Comparison of ENCODE assay signal across 8 cellular contexts in the genomic region with DNA sequence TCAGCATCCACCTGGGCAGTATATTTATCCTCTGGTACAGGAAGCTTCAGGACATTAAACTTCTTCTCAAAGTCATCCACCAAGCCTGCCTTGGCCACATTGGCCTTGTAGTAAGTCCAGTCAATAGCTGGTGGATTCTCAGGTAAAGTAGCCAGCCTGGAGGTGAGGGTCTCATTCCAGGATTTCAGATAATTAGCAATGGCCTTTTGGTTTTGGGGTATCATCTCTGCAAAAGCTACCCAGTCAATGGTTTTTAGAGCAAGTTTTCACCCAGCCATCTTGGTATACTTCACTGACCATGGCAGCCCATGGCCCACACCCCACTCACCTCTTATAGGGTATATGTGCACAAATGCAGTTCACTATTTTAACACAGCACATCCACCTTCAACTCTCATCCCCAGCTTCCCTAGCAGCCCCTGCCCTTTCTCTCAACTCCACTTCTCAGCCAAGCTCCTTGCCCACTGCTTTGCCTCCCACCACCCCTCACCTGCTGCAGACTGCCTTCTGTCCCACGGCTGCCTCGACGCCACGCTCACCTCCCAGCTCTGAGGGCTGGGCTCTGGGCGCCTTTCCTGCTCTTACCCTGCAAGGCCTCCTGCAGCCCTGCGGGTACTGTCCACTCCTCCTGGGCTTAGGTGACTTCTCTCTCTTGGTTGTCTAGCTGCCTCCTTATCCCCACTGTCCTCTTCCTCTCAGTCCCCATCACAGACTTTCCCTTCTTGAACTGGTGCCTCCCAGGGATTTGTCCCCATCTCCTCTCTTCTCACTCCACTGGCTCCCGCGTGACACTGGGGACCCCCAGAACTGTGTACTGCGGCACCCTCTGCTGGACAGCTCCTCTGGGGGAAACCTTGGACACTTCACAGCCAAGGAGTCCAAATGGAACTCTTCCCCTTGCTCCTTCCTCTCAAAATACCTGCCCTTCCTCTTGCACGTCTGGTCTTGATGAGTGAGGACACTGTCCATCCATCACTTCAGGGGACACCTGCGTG. TPM values are rescaled to one million over a fixed set of nuclear protein-coding genes. Genes with fewer than 3 reads are reported as not detected.
DNase-seq lines count a peak whose midpoint lies in the region; ATAC-seq and TF ChIP-seq lines count a peak whose summit lies in the region.

No MANE protein-coding gene starts in this region.

- CTCF ChIA-PET in GM10248 (lab: Yijun Ruan, JAX) (interaction anchor here (0.7 to 8.1 kb wide), 24 partner anchors 8 to 557 kb away, joined by 3 to 250 read pairs (median 6); a partner anchor contains a TSS), PC-9 (lab: Charles Lee) (interaction anchor here (1.4 kb wide), 1 partner anchor 43 kb away, joined by 7 read pairs; no protein-coding TSS in a partner anchor)

- peaks cover 25% of the 10 kb centered on the region for H3K4me1 ChIP-seq in PC-9 (replicated peaks; ENCODE audit: insufficient read depth)

- in situ Hi-C loops in ACHN (cut with HindIII; ENCODE audit: low pct_ligation_motif_present, low pct_unique_long_range_greater_than_20kb, low sequenced_read_pairs), result no loop called here

- BruUV-seq in PC-9 (replicated peaks; lab: Mats Ljungman, UMichigan), result no TSS peak

- H3K4me1 Mint-ChIP-seq in T-helper 17 cell, result peaks cover 5% of the 10 kb centered on the region

- ATAC-seq in esophagus mucosa (no peak), T-helper 17 cell (no peak), HG02623 (IDR thresholded peaks at IDR 0.05; ENCODE audit: unreplicated experiment) (no peak)

- intact Hi-C loops in PC-9 (cut with micrococcal nuclease; ENCODE audit: unreplicated experiment), result no loop called here

- no peaks in the 10 kb centered on the region for H3K9me3 ChIP-seq in PC-9 (ENCODE audit: insufficient read depth, low read depth)
- H3K9me3 ChIP-seq in T-helper 17 cell (ENCODE audit: control insufficient read depth, low read length, poor library complexity, severe bottlenecking), result no peaks in the 10 kb centered on the region

- no peak overlapping the region for H3K4me3 Mint-ChIP-seq in T-helper 17 cell

- POLR2A ChIA-PET in GM10248 (lab: Yijun Ruan, JAX), result interaction anchor here (1.6 kb wide), 1 partner anchor 43 kb away, joined by 4 read pairs; no protein-coding TSS in a partner anchor
- POLR2A ChIA-PET in PC-9 (lab: Charles Lee; ENCODE audit: unreplicated experiment), result no interaction called here

- no peak overlapping the region for H3K27ac Mint-ChIP-seq in T-helper 17 cell

- peak; percentile 59 for TF ChIP-seq CTCF in GM10248 (IDR thresholded peaks at IDR 0.05; ENCODE audit: control extremely low read depth, extremely low read depth, low read depth, missing control alignments)
- peak; percentile 51 for TF ChIP-seq CTCF in PC-9 (conservative IDR thresholded peaks at IDR 0.05)
- TF ChIP-seq CTCF in fibroblast of the aortic adventitia (IDR thresholded peaks at IDR 0.05; ENCODE audit: insufficient read depth, low read length), result peak; percentile 51

- no peaks in the 10 kb centered on the region for H3K79me2 ChIP-seq in PC-9 (ENCODE audit: low read depth)

- H3K9me2 ChIP-seq in PC-9 (ENCODE audit: insufficient read depth), result no peaks in the 10 kb centered on the region

- peak; percentile 28 for DNase-seq in ACHN
- peak; percentile 57 for DNase-seq in GM10248 (ENCODE audit: extremely low spot score)
- DNase-seq in PC-9, result peak in 1 of 2 experiments; percentile 20
- peak; percentile 17 for DNase-seq in fibroblast of the aortic adventitia (ENCODE audit: low read depth)
- no peak for DNase-seq in activated gamma-delta T cell (lab: John Stamatoyannopoulos, UW)
- no peak for DNase-seq in T-helper 17 cell

- H3K36me3 Mint-ChIP-seq in T-helper 17 cell (ENCODE audit: low read depth), result peaks cover 4% of the 10 kb centered on the region

- H3K36me3 ChIP-seq in PC-9 (ENCODE audit: low read depth), result no peaks in the 10 kb centered on the region

- H2AFZ ChIP-seq in PC-9, result no peak overlapping the region

- H3K27me3 Mint-ChIP-seq in T-helper 17 cell, result peaks cover 50% of the 10 kb centered on the region

- H3K4me2 ChIP-seq in PC-9, result no peak overlapping the region

- H3K4me3 ChIP-seq in PC-9, result no peak overlapping the region
- H3K4me3 ChIP-seq in fibroblast of the aortic adventitia (ENCODE audit: low read depth, low read length), result no peak overlapping the region

- H4K20me1 ChIP-seq in PC-9 (ENCODE audit: insufficient read depth), result no peaks in the 10 kb centered on the region

- H3F3A ChIP-seq in PC-9 (ENCODE audit: insufficient read depth, low read depth), result peaks cover 16% of the 10 kb centered on the region; the same call in 1 of the 2 replicates

- no peaks in the 10 kb centered on the region for H3K27me3 ChIP-seq in PC-9 (ENCODE audit: insufficient read depth, low read depth)

- H3K27ac ChIP-seq in PC-9, result no peak overlapping the region

RNA-seq across cellular contexts. Expression of a gene that starts 1.7 kb away (rescaled TPM):
- total RNA-seq in PC-9 (2021) (0.39 and 1.7 TPM in 2 replicates), fibroblast of the aortic adventitia (ENCODE audit: low replicate concordance) (not detected in 2 replicates), esophagus mucosa (13.5 TPM), T-helper 17 cell (not detected)

RNA-seq across cellular contexts. Expression of a gene that starts 33.6 kb away (rescaled TPM):
- total RNA-seq in PC-9 (2021) (not detected in 2 replicates), fibroblast of the aortic adventitia (ENCODE audit: low replicate concordance) (not detected in 2 replicates), esophagus mucosa (0.40 TPM), T-helper 17 cell (not detected)

RNA-seq across cellular contexts. Expression of a gene that starts 47.6 kb away (rescaled TPM):
- total RNA-seq in PC-9 (2021), result not detected in 2 replicates
- not detected in 2 replicates for total RNA-seq in fibroblast of the aortic adventitia (ENCODE audit: low replicate concordance)
- total RNA-seq in esophagus mucosa, result not detected
- not detected for total RNA-seq in T-helper 17 cell

Comparison
In these comparisons a context has a peak if more than half of its experiments do, and no peak if none do; other contexts are left out.
1. DNase-seq: peak in ACHN (single experiment), GM10248 (single experiment) and fibroblast of the aortic adventitia (single experiment); none in activated gamma-delta T cell (single experiment) and T-helper 17 cell (0 of 3).
2. Peak in every context shown above with its lines, with median percentiles within 50 percentile points of each other: CTCF ChIP-seq.